ENCODE assay signal across 8 cellular contexts in the genomic region with DNA sequence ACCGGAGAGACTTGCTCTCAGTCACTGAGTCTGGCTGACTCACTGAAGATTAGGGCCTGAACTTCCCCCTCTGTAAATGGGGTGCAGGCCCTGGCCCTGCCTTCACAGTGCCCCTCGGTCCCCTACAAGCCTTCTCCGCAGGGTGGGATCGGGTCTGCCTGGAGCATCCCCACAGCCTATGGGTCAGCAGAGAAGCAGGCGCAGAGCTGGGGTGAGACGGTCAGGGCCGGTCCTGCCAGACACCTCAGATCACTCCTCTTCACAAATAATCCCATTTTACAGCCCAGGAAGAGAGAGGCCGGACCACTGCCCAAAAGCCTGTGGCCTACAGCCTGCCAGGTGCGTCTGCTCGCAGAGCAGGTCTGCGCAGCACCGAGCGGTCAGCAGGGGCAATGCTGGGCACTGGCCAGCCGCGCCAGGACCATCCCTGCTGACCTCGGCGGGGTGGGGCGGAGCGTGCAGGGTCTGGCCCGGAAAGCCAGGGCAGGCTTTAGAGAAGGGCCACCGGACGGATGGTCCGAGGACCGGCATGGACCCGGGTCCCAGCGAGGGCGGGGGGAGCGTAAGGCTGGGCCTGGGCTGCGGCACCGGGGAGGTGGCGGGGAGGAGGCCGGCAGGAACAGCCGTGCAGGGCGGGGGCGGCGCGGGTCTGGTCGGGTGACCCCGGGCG.
DNase-seq lines count a peak whose midpoint lies in the region; ATAC-seq, FAIRE-seq and TF ChIP-seq lines count a peak whose summit lies in the region.
"Had no signal": no experiment of that assay in that cellular context is flagged by ENCODE, and none has a peak within 500 bp of the region (broad histone marks: within the 10 kb centered on the region; RNA-seq: fewer than 3 reads in every experiment).

No MANE protein-coding gene starts in this region.

- peaks cover 82% of the 10 kb centered on the region for H3K27me3 Mint-ChIP-seq in stimulated activated memory B cell treated with anti-CD40 and anti-IgM and Interleukin-4, amounts not matched to agents 10 μg/mL and 1 μg/mL and 100 μg/mL, for 72 hours

- peak overlapping the region; percentile 40 for H3K4me3 Mint-ChIP-seq in stimulated activated memory B cell treated with anti-CD40 and anti-IgM and Interleukin-4, amounts not matched to agents 10 μg/mL and 1 μg/mL and 100 μg/mL, for 72 hours

- no peaks in the 10 kb centered on the region for H3K9me3 Mint-ChIP-seq in stimulated activated memory B cell treated with anti-CD40 and anti-IgM and Interleukin-4, amounts not matched to agents 10 μg/mL and 1 μg/mL and 100 μg/mL, for 72 hours

- peaks cover 54% of the 10 kb centered on the region for H3K27me3 ChIP-seq in HUES6 (ENCODE audit: control insufficient read depth, insufficient read depth, low read length)
- peaks cover 85% of the 10 kb centered on the region for H3K27me3 ChIP-seq in iPS-20b (ENCODE audit: insufficient read depth, low read length)

- no peak overlapping the region for H3K27ac Mint-ChIP-seq in stimulated activated memory B cell treated with anti-CD40 and anti-IgM and Interleukin-4, amounts not matched to agents 10 μg/mL and 1 μg/mL and 100 μg/mL, for 72 hours

- ATAC-seq in stimulated activated memory B cell treated with anti-CD40 and anti-IgM and Interleukin-4, amounts not matched to agents 10 μg/mL and 1 μg/mL and 100 μg/mL, for 72 hours = no peak
- ATAC-seq in GM18861 (IDR thresholded peaks at IDR 0.05; ENCODE audit: unreplicated experiment) = no peak
- no peak for ATAC-seq in HG03439 (IDR thresholded peaks at IDR 0.05; ENCODE audit: unreplicated experiment)

- DNase-seq in H54 (ENCODE audit: insufficient read length, low spot score) = no peak
- DNase-seq: activated CD8-positive, alpha-beta memory T cell treated with anti-CD3 and anti-CD28 coated beads for 24 hours had no signal

- TF ChIP-seq POLR2A in H54 (IDR thresholded peaks at IDR 0.05; ENCODE audit: low read depth, low read length) = no peak

- H3K36me3 ChIP-seq in HUES6 (ENCODE audit: control insufficient read depth, insufficient read depth, low read length) (no peaks in the 10 kb centered on the region), iPS-20b (ENCODE audit: insufficient read depth, low read depth, low read length) (no peaks in the 10 kb centered on the region)

- no peak overlapping the region for H3K9ac ChIP-seq in HUES6 (ENCODE audit: low read length)
- H3K9ac ChIP-seq in iPS-20b (ENCODE audit: low read depth, low read length) = no peak overlapping the region

- H3K27ac ChIP-seq in HUES6 (ENCODE audit: low read depth, low read length) = no peak overlapping the region
- peak overlapping the region; percentile 50 for H3K27ac ChIP-seq in angular gyrus (ENCODE audit: low read depth, low read length)
- H3K27ac ChIP-seq in iPS-20b (ENCODE audit: low read length) = no peak overlapping the region

- H3K9me3 ChIP-seq in HUES6 (ENCODE audit: control insufficient read depth, insufficient read depth, low read depth, low read length) (no peaks in the 10 kb centered on the region), iPS-20b (ENCODE audit: insufficient read depth, low read depth, low read length) (no peaks in the 10 kb centered on the region)

- peak overlapping the region; percentile 50 for H3K4me3 ChIP-seq in HUES6 (ENCODE audit: low read depth, low read length)
- peak overlapping the region; percentile 49; the same call in 1 of the 2 replicates for H3K4me3 ChIP-seq in iPS-20b (ENCODE audit: low read length)

- no peak for FAIRE-seq in H54 (lab: Jason Lieb, UNC)

- H3K36me3 Mint-ChIP-seq in stimulated activated memory B cell treated with anti-CD40 and anti-IgM and Interleukin-4, amounts not matched to agents 10 μg/mL and 1 μg/mL and 100 μg/mL, for 72 hours = no peaks in the 10 kb centered on the region

- H3K4me1 ChIP-seq in HUES6 (ENCODE audit: control insufficient read depth, insufficient read depth, low read length) (peaks cover 34% of the 10 kb centered on the region), iPS-20b (ENCODE audit: insufficient read depth, low read length) (peaks cover 3% of the 10 kb centered on the region; the same call in 1 of the 2 replicates)

- H3K4me1 Mint-ChIP-seq in stimulated activated memory B cell treated with anti-CD40 and anti-IgM and Interleukin-4, amounts not matched to agents 10 μg/mL and 1 μg/mL and 100 μg/mL, for 72 hours = peaks cover 6% of the 10 kb centered on the region
